15 cellular contexts compared by ENCODE assay signal in genomic region chr15:40249477-40250303, GRCh38. TPM values are rescaled to one million over a fixed set of nuclear protein-coding genes. Genes with fewer than 3 reads are reported as not detected.
DNase-seq lines count a peak whose midpoint lies in the region; ATAC-seq and TF ChIP-seq lines count a peak whose summit lies in the region.
"Had no signal": no experiment of that assay in that cellular context is flagged by ENCODE, and none has a peak within 500 bp of the region (broad histone marks: within the 10 kb centered on the region; RNA-seq: fewer than 3 reads in every experiment).

No MANE protein-coding gene starts in this region.

- no peaks in the 10 kb centered on the region for H3K9me3 ChIP-seq in PC-9 (ENCODE audit: insufficient read depth, low read depth)
- H3K9me3 ChIP-seq: HAP-1 had no signal

- H3K36me3 ChIP-seq in PC-9 (ENCODE audit: low read depth), result no peaks in the 10 kb centered on the region
- H3K36me3 ChIP-seq: HAP-1 had no signal

- no peak overlapping the region for H3K27ac ChIP-seq in PC-9

- no peak for ATAC-seq in GM21447 (IDR thresholded peaks at IDR 0.05; ENCODE audit: unreplicated experiment)

- no peaks in the 10 kb centered on the region for H3K79me2 ChIP-seq in PC-9 (ENCODE audit: low read depth)

- intact Hi-C loops in PC-9 (cut with micrococcal nuclease; ENCODE audit: unreplicated experiment), result loop anchor here (10.0 kb wide), 1 partner anchor 145 kb away; the partner anchor contains the start of gene BMF

- no peaks in the 10 kb centered on the region for H3K9me2 ChIP-seq in PC-9 (ENCODE audit: insufficient read depth)

- BruUV-seq in PC-9 (replicated peaks; lab: Mats Ljungman, UMichigan), result no TSS peak

- H3F3A ChIP-seq in PC-9 (ENCODE audit: insufficient read depth, low read depth), result peaks cover 32% of the 10 kb centered on the region

- no peaks in the 10 kb centered on the region for H4K20me1 ChIP-seq in PC-9 (ENCODE audit: insufficient read depth)

- H2AFZ ChIP-seq in PC-9, result no peak overlapping the region

- H3K27me3 ChIP-seq in PC-9 (ENCODE audit: insufficient read depth, low read depth), result no peaks in the 10 kb centered on the region

- no peak for TF ChIP-seq CTCF in PC-9 (conservative IDR thresholded peaks at IDR 0.05)

- no peak overlapping the region for H3K4me3 ChIP-seq in PC-9
- H3K4me3 ChIP-seq: HAP-1 had no signal

- H3K4me1 ChIP-seq in PC-9 (replicated peaks; ENCODE audit: insufficient read depth), result peaks cover 37% of the 10 kb centered on the region

- DNase-seq in EL (peak; percentile 71), PC-9 (peak; percentile 49 to 67), cerebellum (ENCODE audit: low spot score) (peak; percentile 33), kidney tubule cell (ENCODE audit: low spot score) (peak; percentile 62), NCI-H510A (lab: John Stamatoyannopoulos, UW) (no peak), NCI-H748 treated with DMSO at 0.1 percent for 48 hours (lab: John Stamatoyannopoulos, UW) (no peak), AML-193 (lab: John Stamatoyannopoulos, UW) (no peak)
- DNase-seq: activated CD4-positive, alpha-beta T cell treated with anti-CD3 and anti-CD28 coated beads, Interleukin-2, amount 50 U/mL, for 4 hours; activated naive CD4-positive, alpha-beta T cell treated with Interleukin-2 at 50 U/mL for 16 hours; DMS79 treated with DMSO at 0.1 percent for 48 hours; NCI-H2029; T-helper 1 cell had no signal

- POLR2A ChIA-PET in PC-9 (lab: Charles Lee; ENCODE audit: unreplicated experiment), result no interaction called here

- H3K4me2 ChIP-seq in PC-9, result peak overlapping the region; percentile 32

- CTCF ChIA-PET in PC-9 (lab: Charles Lee), result no interaction called here

RNA-seq across cellular contexts. Expression of gene PAK6, which starts 10.8 kb away (rescaled TPM):
- total RNA-seq in PC-9 (2021) (10.7 and 11.7 TPM in 2 replicates), cerebellum (3.7 TPM)
- total RNA-seq: fibroblast of lung had no signal

RNA-seq across cellular contexts. Expression of gene ANKRD63, which starts 33.2 kb away (rescaled TPM):
- not detected in 2 replicates for total RNA-seq in PC-9 (2021)
- total RNA-seq in cerebellum, result 0.27 TPM
- total RNA-seq: fibroblast of lung had no signal

RNA-seq across cellular contexts. Expression of gene PLCB2, which starts 58.0 kb away (rescaled TPM):
- 0.92 and 1.6 TPM in 2 replicates for total RNA-seq in PC-9 (2021)
- 4.4 TPM for total RNA-seq in cerebellum

Comparison
In these comparisons a context has a peak if more than half of its experiments do, and no peak if none do; other contexts are left out.
1. DNase-seq: peak in EL (single experiment), PC-9 (2 of 2), cerebellum (single experiment) and kidney tubule cell (single experiment); none in NCI-H510A (single experiment), NCI-H748 treated with DMSO at 0.1 percent for 48 hours (single experiment) and AML-193 (0 of 2).